8 cellular contexts compared by ENCODE assay signal in the genomic region with DNA sequence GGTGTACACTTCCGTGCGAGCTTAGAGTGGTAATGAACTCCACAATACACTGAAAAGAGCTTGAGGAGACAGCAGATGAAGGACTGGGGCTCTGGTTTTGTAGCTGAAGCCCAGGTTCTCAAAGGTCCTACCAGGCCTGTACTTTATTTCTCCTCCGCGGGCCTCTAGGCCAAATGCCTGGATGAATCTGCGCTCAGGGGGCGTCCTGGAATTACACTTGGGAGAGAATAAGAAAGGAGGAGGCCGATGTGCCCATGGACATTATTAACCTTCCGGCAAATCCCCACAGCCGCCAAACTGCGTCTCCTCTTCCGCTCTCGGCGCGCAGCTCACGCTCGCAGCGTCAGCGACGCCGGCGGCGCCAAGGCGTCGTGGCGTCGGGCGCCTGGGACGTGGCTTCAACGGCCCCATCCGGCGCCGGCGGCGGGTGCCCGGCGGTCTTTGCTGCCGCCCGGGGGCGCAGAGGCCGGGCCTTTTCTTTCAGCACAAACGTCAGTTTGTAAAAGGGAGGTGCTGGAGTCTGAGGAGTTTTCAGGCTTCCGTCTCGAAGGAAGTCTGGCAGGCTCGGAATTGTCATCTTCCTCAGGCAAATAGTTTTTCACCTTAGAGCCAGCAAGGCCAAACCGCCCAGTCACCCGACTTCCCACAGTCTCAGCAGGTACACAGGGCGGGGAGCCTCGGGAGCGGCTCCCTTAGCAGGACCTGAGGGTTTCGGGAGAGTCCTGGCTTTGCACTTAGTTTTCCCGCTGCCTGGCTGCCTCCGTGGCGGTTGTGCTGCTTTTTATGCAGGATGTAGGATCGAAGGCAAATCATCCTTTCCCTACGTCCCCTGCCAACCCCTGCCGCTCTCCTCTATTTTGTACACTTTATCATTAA. TPM values are rescaled to one million over a fixed set of nuclear protein-coding genes. Genes with fewer than 3 reads are reported as not detected.
DNase-seq lines count a peak whose midpoint lies in the region; ATAC-seq and TF ChIP-seq lines count a peak whose summit lies in the region.

A gene (plus strand): TSS at position 401 of the 876 bp plus-strand sequence. CDS start 5,503 bp downstream, outside the sequence.

- H3K9me3 ChIP-seq in CD4-positive, alpha-beta T cell (ENCODE audit: control insufficient read depth, low read length) = no peaks in the 10 kb centered on the region
- H3K9me3 ChIP-seq in ectodermal cell (ENCODE audit: control insufficient read depth, low read length) = no peaks in the 10 kb centered on the region
- no peaks in the 10 kb centered on the region for H3K9me3 ChIP-seq in lung (ENCODE audit: control insufficient read depth in 2 of 2, insufficient read depth in 1 of 2, low read length in 1 of 2)

- peak within 1 kb of the TSS; percentile 94 for H3K4me3 Mint-ChIP-seq in CD4-positive, alpha-beta T cell
- H3K4me3 Mint-ChIP-seq in activated CD4-positive, alpha-beta memory T cell treated with anti-CD3 and anti-CD28 coated beads, Interleukin-2, amount 10 ng/mL, durations not matched to agents 7 days and 5 days = peak within 1 kb of the TSS; percentile 87

- H3K27ac ChIP-seq in CD4-positive, alpha-beta T cell (ENCODE audit: low read depth, low read length) = peak within 1 kb of the TSS; percentile 92
- H3K27ac ChIP-seq in ectodermal cell (ENCODE audit: insufficient read depth, low read depth, low read length, poor library complexity, severe bottlenecking) (peak within 1 kb of the TSS; percentile 0), lung (ENCODE audit: low read depth in 1 of 2, low read length in 1 of 2) (peak within 1 kb of the TSS; percentile 90 to 99)

- CTCF ChIA-PET in CD4-positive, alpha-beta T cell (lab: Charles Lee) = interaction anchor here (0.8 to 2.4 kb wide), 9 partner anchors 11 to 710 kb away, joined by 3 to 17 read pairs (median 3); no protein-coding TSS in a partner anchor
- CTCF ChIA-PET in activated CD4-positive, alpha-beta memory T cell treated with anti-CD3 and anti-CD28 coated beads, Interleukin-2, amount 10 ng/mL, durations not matched to agents 7 days and 5 days (lab: Charles Lee) = interaction anchor here (0.7 to 1.9 kb wide), 10 partner anchors 9 to 563 kb away, joined by 3 to 17 read pairs (median 4); no protein-coding TSS in a partner anchor

- DNase-seq in CD4-positive, alpha-beta T cell = peak; percentile 74 to 90 (median 80)
- DNase-seq in NCI-H82 treated with DMSO at 0.1 percent for 48 hours (lab: John Stamatoyannopoulos, UW; ENCODE audit: unreplicated experiment) (peak; percentile 52), lung (ENCODE audit: low spot score) (peak; percentile 86)
- peak; percentile 89 for DNase-seq in activated CD4-positive, alpha-beta memory T cell treated with anti-CD3 and anti-CD28 coated beads, Interleukin-2, amount 10 ng/mL, durations not matched to agents 7 days and 5 days
- DNase-seq in stimulated activated CD4-positive, alpha-beta T cell treated with anti-CD3 and anti-CD28 coated beads, TNF-alpha, amount 100 ng/mL, for 4 hours (ENCODE audit: low read depth in 3 of 3) = peak; percentile 62 to 70 (median 63)

- no peaks in the 10 kb centered on the region for H3K36me3 ChIP-seq in ectodermal cell (ENCODE audit: control insufficient read depth, insufficient read depth, low read length)
- no peaks in the 10 kb centered on the region for H3K36me3 ChIP-seq in lung (ENCODE audit: control insufficient read depth in 2 of 2, insufficient read depth in 2 of 2, low read length in 2 of 2)

- peaks cover 16% of the 10 kb centered on the region for H3K36me3 Mint-ChIP-seq in CD4-positive, alpha-beta T cell (ENCODE audit: low read depth)
- peaks cover 14% of the 10 kb centered on the region for H3K36me3 Mint-ChIP-seq in activated CD4-positive, alpha-beta memory T cell treated with anti-CD3 and anti-CD28 coated beads, Interleukin-2, amount 10 ng/mL, durations not matched to agents 7 days and 5 days (ENCODE audit: low read depth)

- ATAC-seq in CD4-positive, alpha-beta T cell (ENCODE audit: poor library complexity) = peak; percentile 95
- peak; percentile 99 for ATAC-seq in GM19397 (IDR thresholded peaks at IDR 0.05; ENCODE audit: unreplicated experiment)
- peak; percentile 98 for ATAC-seq in HG03571 (IDR thresholded peaks at IDR 0.05; ENCODE audit: unreplicated experiment)
- ATAC-seq in lung (ENCODE audit: insufficient read depth, low FRiP score) = peak; percentile 97

- intact Hi-C loops in CD4-positive, alpha-beta T cell (cut with DNase I, micrococcal nuclease) = loop anchor here (1.0 to 10.0 kb wide), 10 partner anchors 13 to 1414 kb away; a partner anchor contains a TSS

- peak within 1 kb of the TSS; percentile 45 for H3K4me3 ChIP-seq in ectodermal cell (ENCODE audit: insufficient read depth, low read depth, low read length)
- H3K4me3 ChIP-seq in lung = peak within 1 kb of the TSS; percentile 71

- POLR2A ChIA-PET in CD4-positive, alpha-beta T cell (lab: Charles Lee) = interaction anchor here (0.7 to 3.5 kb wide), 30 partner anchors 8 to 1414 kb away, joined by 3 to 109 read pairs (median 4); a partner anchor contains a TSS
- POLR2A ChIA-PET in activated CD4-positive, alpha-beta memory T cell treated with anti-CD3 and anti-CD28 coated beads, Interleukin-2, amount 10 ng/mL, durations not matched to agents 7 days and 5 days (lab: Charles Lee) = interaction anchor here (0.7 to 2.6 kb wide), 31 partner anchors 9 to 1414 kb away, joined by 3 to 81 read pairs (median 4); a partner anchor contains a TSS

- H3K4me1 ChIP-seq in ectodermal cell (ENCODE audit: control insufficient read depth, insufficient read depth, low read length) (no peaks in the 10 kb centered on the region), lung (ENCODE audit: control insufficient read depth in 2 of 2, insufficient read depth in 2 of 2, low read length in 2 of 2) (no peaks in the 10 kb centered on the region)

- H3K9me3 Mint-ChIP-seq in CD4-positive, alpha-beta T cell = no peaks in the 10 kb centered on the region
- H3K9me3 Mint-ChIP-seq in activated CD4-positive, alpha-beta memory T cell treated with anti-CD3 and anti-CD28 coated beads, Interleukin-2, amount 10 ng/mL, durations not matched to agents 7 days and 5 days = no peaks in the 10 kb centered on the region

- peak within 1 kb of the TSS; percentile 97 for H3K27ac Mint-ChIP-seq in CD4-positive, alpha-beta T cell
- H3K27ac Mint-ChIP-seq in activated CD4-positive, alpha-beta memory T cell treated with anti-CD3 and anti-CD28 coated beads, Interleukin-2, amount 10 ng/mL, durations not matched to agents 7 days and 5 days = peak within 1 kb of the TSS; percentile 95

- 3% methylated on average over 53 to 56 of the region's 56 CpGs for WGBS in ectodermal cell, 2 experiments
- 0 to 1% methylated on average over 56 of the region's 56 CpGs for WGBS in lung, 2 donors

- H3K27me3 ChIP-seq in CD4-positive, alpha-beta T cell (ENCODE audit: control insufficient read depth, insufficient read depth, low read length) = no peaks in the 10 kb centered on the region
- H3K27me3 ChIP-seq in ectodermal cell (ENCODE audit: control insufficient read depth, insufficient read depth, low read length, poor library complexity, severe bottlenecking) (no peaks in the 10 kb centered on the region), lung (ENCODE audit: control insufficient read depth, insufficient read depth) (no peaks in the 10 kb centered on the region)

- no peaks in the 10 kb centered on the region for H3K27me3 Mint-ChIP-seq in CD4-positive, alpha-beta T cell
- peaks cover 4% of the 10 kb centered on the region for H3K27me3 Mint-ChIP-seq in activated CD4-positive, alpha-beta memory T cell treated with anti-CD3 and anti-CD28 coated beads, Interleukin-2, amount 10 ng/mL, durations not matched to agents 7 days and 5 days

- TF ChIP-seq CTCF in CD4-positive, alpha-beta T cell (IDR thresholded peaks at IDR 0.05) = peak; percentile 64
- peak; percentile 21 for TF ChIP-seq CTCF in lung (IDR thresholded peaks at IDR 0.05; ENCODE audit: control extremely low read depth, extremely low read depth)

- peaks cover 33% of the 10 kb centered on the region for H3K4me1 Mint-ChIP-seq in CD4-positive, alpha-beta T cell (ENCODE audit: low read depth)
- H3K4me1 Mint-ChIP-seq in activated CD4-positive, alpha-beta memory T cell treated with anti-CD3 and anti-CD28 coated beads, Interleukin-2, amount 10 ng/mL, durations not matched to agents 7 days and 5 days = peaks cover 19% of the 10 kb centered on the region

RNA-seq across cellular contexts. Expression of the gene that starts here (rescaled TPM):
- total RNA-seq in CD4-positive, alpha-beta T cell = 10 to 100 TPM; 69.4 to 72.9 TPM
- total RNA-seq in activated CD4-positive, alpha-beta memory T cell treated with anti-CD3 and anti-CD28 coated beads, Interleukin-2, amount 10 ng/mL, durations not matched to agents 7 days and 5 days = 10 to 100 TPM; 12.7 to 15.2 TPM
- polyA plus RNA-seq in ectodermal cell (2013, experiment 1 of 4) = 3.9 TPM
- polyA plus RNA-seq in ectodermal cell (2013, experiment 2 of 4) = 1.4 TPM
- 2.1 TPM for polyA plus RNA-seq in ectodermal cell (2013, experiment 3 of 4)
- 3.2 TPM for polyA plus RNA-seq in ectodermal cell (2013, experiment 4 of 4)
- total RNA-seq in lung = 10 to 100 TPM; 12.1 to 36.4 TPM
- polyA plus RNA-seq in lung = 1 to 10 TPM; 1.2 to 1.8 TPM

Comparison
In these comparisons a context has a peak if more than half of its experiments do, and no peak if none do; other contexts are left out.
1. Peak in every context shown above with its lines: DNase-seq, ATAC-seq, H3K4me3 ChIP-seq and H3K27ac ChIP-seq.
2. H3K27ac ChIP-seq: peak in every context shown above with its lines; median percentile 94 in lung; 92 in CD4-positive, alpha-beta T cell; 0 in ectodermal cell.